In the genomic region with DNA sequence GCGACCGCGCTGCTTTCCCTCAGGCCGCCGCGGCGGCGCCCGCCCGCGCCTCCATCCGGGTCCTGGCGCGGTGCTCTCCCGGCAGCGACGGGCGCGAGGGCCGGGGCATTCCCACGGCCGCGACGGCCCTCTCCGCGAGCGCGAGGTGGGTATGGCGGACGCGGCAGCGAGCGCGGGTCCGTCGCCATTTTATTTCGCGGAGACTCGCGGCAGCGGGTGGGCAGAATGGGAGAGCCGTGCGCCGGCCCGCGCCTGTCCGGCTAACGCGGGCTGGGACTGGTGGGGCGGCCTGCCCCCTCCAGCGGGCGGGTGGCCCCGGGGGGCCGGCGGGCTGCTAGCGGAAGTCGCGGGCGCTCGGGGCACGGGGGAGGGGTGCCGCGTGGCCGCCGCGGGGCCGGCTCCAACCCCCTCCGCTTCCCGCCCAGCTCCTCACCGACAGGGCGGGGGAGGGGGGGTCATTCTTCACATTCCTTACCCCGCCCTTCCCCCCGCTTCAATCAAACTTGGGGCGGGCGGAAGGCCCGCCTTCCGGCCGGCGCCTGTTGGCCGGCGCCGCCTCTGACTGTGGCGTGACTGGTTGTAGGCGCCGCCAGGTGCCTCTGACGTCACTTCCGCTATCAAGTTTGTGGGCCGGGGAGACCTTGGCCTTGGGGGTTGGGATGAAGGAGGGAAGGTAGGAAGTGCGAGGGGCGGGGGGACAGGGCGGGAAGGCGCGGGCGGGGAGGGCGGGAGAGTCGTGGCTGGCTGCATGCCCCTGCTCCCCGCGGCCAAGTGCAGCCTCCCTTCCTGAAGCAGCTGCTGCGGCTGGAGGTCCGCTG, we compare ENCODE assay signal across 1 cellular context.
A peak's percentile ranks its signal among the peaks of the same experiment; 100 is the strongest.
TF ChIP-seq lines count a peak whose summit lies in the region.

No MANE protein-coding gene starts in this region.

TF ChIP-seq in WTC11, 78 proteins besides CTCF, POLR2A, EP300 and RAD21 (continued from another document):
- TF ChIP-seq FOXK1 (CRISPR knock-in tag; IDR thresholded peaks at IDR 0.05): 0 out of 2 replicates have a peak, but pooled peaks have one; percentile 5
- TF ChIP-seq, protein P1, sequence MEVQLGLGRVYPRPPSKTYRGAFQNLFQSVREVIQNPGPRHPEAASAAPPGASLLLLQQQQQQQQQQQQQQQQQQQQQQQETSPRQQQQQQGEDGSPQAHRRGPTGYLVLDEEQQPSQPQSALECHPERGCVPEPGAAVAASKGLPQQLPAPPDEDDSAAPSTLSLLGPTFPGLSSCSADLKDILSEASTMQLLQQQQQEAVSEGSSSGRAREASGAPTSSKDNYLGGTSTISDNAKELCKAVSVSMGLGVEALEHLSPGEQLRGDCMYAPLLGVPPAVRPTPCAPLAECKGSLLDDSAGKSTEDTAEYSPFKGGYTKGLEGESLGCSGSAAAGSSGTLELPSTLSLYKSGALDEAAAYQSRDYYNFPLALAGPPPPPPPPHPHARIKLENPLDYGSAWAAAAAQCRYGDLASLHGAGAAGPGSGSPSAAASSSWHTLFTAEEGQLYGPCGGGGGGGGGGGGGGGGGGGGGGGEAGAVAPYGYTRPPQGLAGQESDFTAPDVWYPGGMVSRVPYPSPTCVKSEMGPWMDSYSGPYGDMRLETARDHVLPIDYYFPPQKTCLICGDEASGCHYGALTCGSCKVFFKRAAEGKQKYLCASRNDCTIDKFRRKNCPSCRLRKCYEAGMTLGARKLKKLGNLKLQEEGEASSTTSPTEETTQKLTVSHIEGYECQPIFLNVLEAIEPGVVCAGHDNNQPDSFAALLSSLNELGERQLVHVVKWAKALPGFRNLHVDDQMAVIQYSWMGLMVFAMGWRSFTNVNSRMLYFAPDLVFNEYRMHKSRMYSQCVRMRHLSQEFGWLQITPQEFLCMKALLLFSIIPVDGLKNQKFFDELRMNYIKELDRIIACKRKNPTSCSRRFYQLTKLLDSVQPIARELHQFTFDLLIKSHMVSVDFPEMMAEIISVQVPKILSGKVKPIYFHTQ (CRISPR knock-in tag; IDR thresholded peaks at IDR 0.05): no peak
- TF ChIP-seq FOXP1 (CRISPR knock-in tag; IDR thresholded peaks at IDR 0.05; ENCODE audit: borderline replicate concordance): peak; percentile 63
- 0 out of 2 replicates have a peak, but pooled peaks have one; percentile 44 for TF ChIP-seq JUN (CRISPR knock-in tag; IDR thresholded peaks at IDR 0.05)
- TF ChIP-seq, protein P2, sequence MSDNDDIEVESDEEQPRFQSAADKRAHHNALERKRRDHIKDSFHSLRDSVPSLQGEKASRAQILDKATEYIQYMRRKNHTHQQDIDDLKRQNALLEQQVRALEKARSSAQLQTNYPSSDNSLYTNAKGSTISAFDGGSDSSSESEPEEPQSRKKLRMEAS (CRISPR knock-in tag; IDR thresholded peaks at IDR 0.05): peak; percentile 53; the same call in 1 of the 2 replicates
- peak; percentile 63; the same call in 1 of the 2 replicates for TF ChIP-seq ZNF232 (CRISPR knock-in tag; IDR thresholded peaks at IDR 0.05)
- peak; percentile 93 for TF ChIP-seq CREM (CRISPR knock-in tag; IDR thresholded peaks at IDR 0.05)
- TF ChIP-seq, protein P3, sequence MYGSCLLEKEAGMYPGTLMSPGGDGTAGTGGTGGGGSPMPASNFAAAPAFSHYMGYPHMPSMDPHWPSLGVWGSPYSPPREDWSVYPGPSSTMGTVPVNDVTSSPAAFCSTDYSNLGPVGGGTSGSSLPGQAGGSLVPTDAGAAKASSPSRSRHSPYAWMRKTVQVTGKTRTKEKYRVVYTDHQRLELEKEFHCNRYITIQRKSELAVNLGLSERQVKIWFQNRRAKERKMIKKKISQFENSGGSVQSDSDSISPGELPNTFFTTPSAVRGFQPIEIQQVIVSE (CRISPR knock-in tag; IDR thresholded peaks at IDR 0.05; ENCODE audit: borderline replicate concordance): no peak; the same call in 1 of the 2 replicates
- no peak for TF ChIP-seq ZNF263 (CRISPR knock-in tag; IDR thresholded peaks at IDR 0.05; ENCODE audit: low read depth)
